15 cellular contexts compared by ENCODE assay signal in the genomic region with DNA sequence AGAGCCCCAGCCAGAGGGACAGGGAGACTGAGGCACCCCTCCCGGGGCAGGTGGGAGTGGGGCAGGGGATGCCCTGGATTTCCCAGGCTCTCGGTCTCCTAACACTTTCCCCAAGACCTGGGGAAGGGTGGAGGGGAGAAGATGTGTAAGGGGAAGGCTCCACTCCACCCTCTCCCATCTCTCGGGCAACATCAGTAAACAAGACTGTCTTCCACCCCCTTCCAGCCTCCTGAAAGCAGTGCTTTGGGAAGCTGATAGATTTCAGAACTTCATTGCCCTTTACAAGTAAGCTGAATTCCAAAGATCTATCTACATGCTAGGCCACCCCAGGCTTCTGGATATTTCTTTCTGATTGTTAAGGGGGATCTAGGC. TPM values are rescaled to one million over a fixed set of nuclear protein-coding genes. Genes with fewer than 3 reads are reported as not detected.
DNase-seq lines count a peak whose midpoint lies in the region; ATAC-seq and TF ChIP-seq lines count a peak whose summit lies in the region.
"Had no signal": no experiment of that assay in that cellular context is flagged by ENCODE, and none has a peak within 500 bp of the region (broad histone marks: within the 10 kb centered on the region; RNA-seq: fewer than 3 reads in every experiment).

No MANE protein-coding gene starts in this region.

- H3K9me3 Mint-ChIP-seq in nephron = no peaks in the 10 kb centered on the region
- no peaks in the 10 kb centered on the region for H3K9me3 Mint-ChIP-seq in CD8-positive, alpha-beta memory T cell
- no peaks in the 10 kb centered on the region for H3K9me3 Mint-ChIP-seq in activated T-cell treated with anti-CD3 and anti-CD28 coated beads, Interleukin-2, amount 50 U/mL, for 4 hours
- H3K9me3 Mint-ChIP-seq: T-helper 1 cell treated with Interleukin-12 subunit alpha and Interleukin-12 subunit beta and Interleukin-4 antibody, amounts not matched to agents 30 μg/mL and 1 μg/mL, for 36 hours had no signal

- intact Hi-C loops in left ventricle myocardium inferior (cut with micrococcal nuclease) = no loop called here
- intact Hi-C loops in Right ventricle myocardium inferior (cut with DNase I) = loop anchor here (2.0 to 5.0 kb wide), 2 partner anchors 27 to 87 kb away; no protein-coding TSS in a partner anchor
- intact Hi-C loops in esophagus muscularis mucosa (cut with DNase I) = loop anchor here (5.0 kb wide), 1 partner anchor 72 kb away; no protein-coding TSS in a partner anchor

- peaks cover 38% of the 10 kb centered on the region for H3K4me1 Mint-ChIP-seq in nephron
- peaks cover 6 to 21% (median 12%) of the 10 kb centered on the region in 3 donors for H3K4me1 Mint-ChIP-seq in CD8-positive, alpha-beta memory T cell
- peaks cover 12% of the 10 kb centered on the region for H3K4me1 Mint-ChIP-seq in activated T-cell treated with anti-CD3 and anti-CD28 coated beads, Interleukin-2, amount 50 U/mL, for 4 hours (ENCODE audit: low read depth)

- CTCF ChIA-PET in CD8-positive, alpha-beta memory T cell (lab: Charles Lee) = no interaction called here

- TF ChIP-seq CTCF in left ventricle myocardium inferior (IDR thresholded peaks at IDR 0.05; ENCODE audit: borderline replicate concordance) (no peak), esophagus muscularis mucosa (IDR thresholded peaks at IDR 0.05) (no peak), nephron (IDR thresholded peaks at IDR 0.05; ENCODE audit: unreplicated experiment in 3 of 3) (no peak)

- no peak for TF ChIP-seq POLR2A in esophagus muscularis mucosa (IDR thresholded peaks at IDR 0.05; ENCODE audit: low read depth)

- 24% methylated on average over 2 of the region's 3 CpGs for WGBS in esophagus muscularis mucosa

- peaks cover 15% of the 10 kb centered on the region for H3K36me3 Mint-ChIP-seq in nephron (ENCODE audit: low read depth)
- no peaks in the 10 kb centered on the region for H3K36me3 Mint-ChIP-seq in CD8-positive, alpha-beta memory T cell
- H3K36me3 Mint-ChIP-seq in activated T-cell treated with anti-CD3 and anti-CD28 coated beads, Interleukin-2, amount 50 U/mL, for 4 hours (ENCODE audit: insufficient read depth) = no peaks in the 10 kb centered on the region

- H3K27me3 ChIP-seq in left ventricle myocardium inferior (ENCODE audit: low read depth) = peaks cover 5% of the 10 kb centered on the region
- H3K27me3 ChIP-seq in esophagus muscularis mucosa = peaks cover 0 to 4% (median 0%) of the 10 kb centered on the region in 4 donors
- H3K27me3 ChIP-seq in CD8-positive, alpha-beta memory T cell (ENCODE audit: insufficient read depth, low read length, poor library complexity, severe bottlenecking) = peaks cover 9% of the 10 kb centered on the region

- ATAC-seq in Right ventricle myocardium inferior = no peak
- no peak for ATAC-seq in activated T-cell treated with anti-CD3 and anti-CD28 coated beads, Interleukin-2, amount 50 U/mL, for 4 hours
- ATAC-seq: HCT116 had no signal

- no peaks in the 10 kb centered on the region for H3K27me3 Mint-ChIP-seq in nephron (ENCODE audit: low read depth)
- peaks cover 14 to 18% of the 10 kb centered on the region in 2 donors for H3K27me3 Mint-ChIP-seq in CD8-positive, alpha-beta memory T cell
- H3K27me3 Mint-ChIP-seq in activated T-cell treated with anti-CD3 and anti-CD28 coated beads, Interleukin-2, amount 50 U/mL, for 4 hours (ENCODE audit: low read depth) = peaks cover 24% of the 10 kb centered on the region

- peak overlapping the region; percentile 76 for H3K4me3 ChIP-seq in left ventricle myocardium inferior
- peak overlapping the region; percentile 79 to 86 (median 82) for H3K4me3 ChIP-seq in esophagus muscularis mucosa
- H3K4me3 ChIP-seq in CD8-positive, alpha-beta memory T cell (ENCODE audit: low read length) = no peak overlapping the region
- H3K4me3 ChIP-seq: adrenal gland had no signal

- H3K27ac Mint-ChIP-seq in nephron = peak overlapping the region; percentile 77 to 98 (median 95)
- H3K27ac Mint-ChIP-seq in CD8-positive, alpha-beta memory T cell = no peak overlapping the region
- H3K27ac Mint-ChIP-seq: T-helper 1 cell treated with Interleukin-12 subunit alpha and Interleukin-12 subunit beta and Interleukin-4 antibody, amounts not matched to agents 30 μg/mL and 1 μg/mL, for 36 hours had no signal

- H3K9me3 ChIP-seq in left ventricle myocardium inferior (replicated peaks) (no peaks in the 10 kb centered on the region), esophagus muscularis mucosa (no peaks in the 10 kb centered on the region)
- no peaks in the 10 kb centered on the region for H3K9me3 ChIP-seq in CD8-positive, alpha-beta memory T cell (ENCODE audit: low read length)
- H3K9me3 ChIP-seq: adrenal gland had no signal

- H3K36me3 ChIP-seq in left ventricle myocardium inferior (peaks cover 42% of the 10 kb centered on the region), esophagus muscularis mucosa (peaks cover 15 to 42% (median 40%) of the 10 kb centered on the region in 4 donors)
- H3K36me3 ChIP-seq in CD8-positive, alpha-beta memory T cell (ENCODE audit: insufficient read depth, low read length) = no peaks in the 10 kb centered on the region
- H3K36me3 ChIP-seq: adrenal gland had no signal

- TF ChIP-seq EP300 in esophagus muscularis mucosa (IDR thresholded peaks at IDR 0.05) = no peak

- H3K27ac ChIP-seq in left ventricle myocardium inferior (replicated peaks) (peak overlapping the region; percentile 96), esophagus muscularis mucosa (replicated peaks in 1 of 4) (peak overlapping the region; percentile 97 to 99 (median 98))
- no peak overlapping the region for H3K27ac ChIP-seq in CD8-positive, alpha-beta memory T cell (ENCODE audit: low read depth, low read length)

- H3K4me1 ChIP-seq in left ventricle myocardium inferior = peaks cover 98% of the 10 kb centered on the region
- peaks cover 57 to 97% (median 84%) of the 10 kb centered on the region in 4 donors for H3K4me1 ChIP-seq in esophagus muscularis mucosa
- H3K4me1 ChIP-seq in CD8-positive, alpha-beta memory T cell (ENCODE audit: insufficient read depth, low read length) = peaks cover 7% of the 10 kb centered on the region

- DNase-seq in left ventricle myocardium inferior (no peak), Right ventricle myocardium inferior (ENCODE audit: missing footprints) (no peak), esophagus muscularis mucosa (ENCODE audit: extremely low spot score) (no peak), inferior parietal cortex (ENCODE audit: extremely low spot score) (no peak), SHP77 (lab: John Stamatoyannopoulos, UW) (no peak)
- DNase-seq in CD8-positive, alpha-beta memory T cell = no peak
- no peak for DNase-seq in activated T-cell treated with anti-CD3 and anti-CD28 coated beads, Interleukin-2, amount 50 U/mL, for 4 hours
- DNase-seq: adrenal gland; GF-D8; stimulated activated naive CD4-positive, alpha-beta T cell had no signal

- POLR2A ChIA-PET in CD8-positive, alpha-beta memory T cell (lab: Charles Lee) = no interaction called here

- peak overlapping the region; percentile 91 to 94 (median 92) for H3K4me3 Mint-ChIP-seq in nephron
- no peak overlapping the region for H3K4me3 Mint-ChIP-seq in CD8-positive, alpha-beta memory T cell
- no peak overlapping the region for H3K4me3 Mint-ChIP-seq in activated T-cell treated with anti-CD3 and anti-CD28 coated beads, Interleukin-2, amount 50 U/mL, for 4 hours
- H3K4me3 Mint-ChIP-seq: T-helper 1 cell treated with Interleukin-12 subunit alpha and Interleukin-12 subunit beta and Interleukin-4 antibody, amounts not matched to agents 30 μg/mL and 1 μg/mL, for 36 hours had no signal

RNA-seq across cellular contexts. Expression of gene FLNC, which starts 3.7 kb away (rescaled TPM):
- total RNA-seq in left ventricle myocardium inferior (839 TPM), Right ventricle myocardium inferior (905 TPM), esophagus muscularis mucosa (100 to 1,000 TPM; 391 to 932 (median 533) TPM)
- total RNA-seq in CD8-positive, alpha-beta memory T cell = not detected
- not detected for polyA plus RNA-seq in CD8-positive, alpha-beta memory T cell
- total RNA-seq in activated T-cell treated with anti-CD3 and anti-CD28 coated beads, Interleukin-2, amount 50 U/mL, for 4 hours = under 1 TPM; 0.16 to 0.33 (median 0.25) TPM

RNA-seq across cellular contexts. Expression of gene ATP6V1F, which starts 28.7 kb away (rescaled TPM):
- total RNA-seq in left ventricle myocardium inferior = 101 TPM
- total RNA-seq in Right ventricle myocardium inferior = 128 TPM
- 100 to 1,000 TPM in 2 of 4 donors, 10 to 100 TPM in 2; 74.3 to 108 (median 91.9) TPM for total RNA-seq in esophagus muscularis mucosa
- total RNA-seq in CD8-positive, alpha-beta memory T cell = 100 to 1,000 TPM; 145 to 147 TPM
- polyA plus RNA-seq in CD8-positive, alpha-beta memory T cell = 295 TPM
- 100 to 1,000 TPM; 120 to 137 (median 127) TPM for total RNA-seq in activated T-cell treated with anti-CD3 and anti-CD28 coated beads, Interleukin-2, amount 50 U/mL, for 4 hours

RNA-seq across cellular contexts. Expression of gene CCDC136, which starts 42.2 kb away (rescaled TPM):
- 8.2 TPM for total RNA-seq in left ventricle myocardium inferior
- total RNA-seq in Right ventricle myocardium inferior = 6.3 TPM
- total RNA-seq in esophagus muscularis mucosa = 10 to 100 TPM; 20.7 to 36.5 (median 33.7) TPM
- 1 to 10 TPM; 8.7 to 9.0 TPM for total RNA-seq in CD8-positive, alpha-beta memory T cell
- polyA plus RNA-seq in CD8-positive, alpha-beta memory T cell = 2.6 TPM
- 1 to 10 TPM; 2.1 to 3.3 (median 3.3) TPM for total RNA-seq in activated T-cell treated with anti-CD3 and anti-CD28 coated beads, Interleukin-2, amount 50 U/mL, for 4 hours

RNA-seq across cellular contexts. Expression of gene OPN1SW, which starts 58.3 kb away (rescaled TPM):
- total RNA-seq in left ventricle myocardium inferior (not detected), Right ventricle myocardium inferior (not detected), esophagus muscularis mucosa (not detected)
- not detected for total RNA-seq in CD8-positive, alpha-beta memory T cell
- polyA plus RNA-seq in CD8-positive, alpha-beta memory T cell = not detected
- total RNA-seq in activated T-cell treated with anti-CD3 and anti-CD28 coated beads, Interleukin-2, amount 50 U/mL, for 4 hours = not detected
- total RNA-seq: activated CD8-positive, alpha-beta memory T cell treated with anti-CD3 and anti-CD28 coated beads for 36 hours; adrenal gland; glomerular endothelial cell had no signal
- polyA plus RNA-seq: adrenal gland had no signal

Comparison
In these comparisons a context has a peak if more than half of its experiments do, and no peak if none do; other contexts are left out.
1. H3K27ac Mint-ChIP-seq: peak in nephron (3 of 3); none in CD8-positive, alpha-beta memory T cell (0 of 8).
2. H3K4me3 Mint-ChIP-seq: peak in nephron (3 of 3); none in CD8-positive, alpha-beta memory T cell (0 of 7) and activated T-cell treated with anti-CD3 and anti-CD28 coated beads, Interleukin-2, amount 50 U/mL, for 4 hours (single experiment).
3. RNA of gene FLNC, which starts 3.7 kb away (total RNA-seq): 905 TPM in Right ventricle myocardium inferior (single experiment), 839 TPM in left ventricle myocardium inferior (single experiment) and 391 to 932 TPM in esophagus muscularis mucosa; 0.16 to 0.33 TPM in activated T-cell treated with anti-CD3 and anti-CD28 coated beads, Interleukin-2, amount 50 U/mL, for 4 hours and not detected in CD8-positive, alpha-beta memory T cell; every median in the first group is over 100 times any median in the second.